In the genomic region with DNA sequence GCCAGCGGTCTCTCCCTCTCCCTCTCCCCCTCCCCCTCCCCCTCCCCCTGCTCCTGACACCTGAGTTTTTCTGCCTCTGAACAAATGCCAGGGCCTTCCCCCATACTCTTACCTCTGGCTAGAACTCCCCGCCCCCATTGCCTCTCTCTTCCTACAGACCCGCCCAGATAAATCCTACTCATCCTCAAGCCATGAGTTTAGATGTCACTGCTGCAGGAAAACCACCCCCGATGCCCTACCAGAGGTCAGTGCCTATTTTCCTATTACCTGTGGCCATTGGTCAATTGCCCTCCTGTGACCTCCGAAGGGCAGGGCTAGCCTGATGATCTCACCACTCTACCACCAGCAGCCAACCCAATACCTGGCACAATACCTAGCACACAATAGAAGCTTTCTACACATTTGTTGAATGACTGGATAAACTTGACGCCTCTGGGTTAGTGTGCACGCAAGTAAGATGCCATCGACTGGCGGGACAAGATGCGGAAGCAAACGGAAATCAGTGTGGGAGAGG, we compare ENCODE assay signal across 25 cellular contexts. TPM values are rescaled to one million over a fixed set of nuclear protein-coding genes. Genes with fewer than 3 reads are reported as not detected.
DNase-seq lines count a peak whose midpoint lies in the region; ATAC-seq, FAIRE-seq and TF ChIP-seq lines count a peak whose summit lies in the region.
"Had no signal": no experiment of that assay in that cellular context is flagged by ENCODE, and none has a peak within 500 bp of the region (broad histone marks: within the 10 kb centered on the region; RNA-seq: fewer than 3 reads in every experiment).

No MANE protein-coding gene starts in this region.

- H3K4me3 ChIP-seq in right atrium auricular region: no peak overlapping the region
- H3K4me3 ChIP-seq in heart right ventricle: no peak overlapping the region
- H3K4me3 ChIP-seq in H1 (ENCODE audit: extremely low read depth in 1 of 4, insufficient read depth in 2 of 4, low read depth in 3 of 4, low read length in 4 of 4): no peak overlapping the region
- H3K4me3 ChIP-seq in vagina: no peak overlapping the region
- H3K4me3 ChIP-seq: A549; BLaER1 treated with 17β-estradiol and CSF1 and Interleukin-3, amounts not matched to agents 10 nM and 100 nM; GM12878 had no signal

- no peaks in the 10 kb centered on the region for H3K36me3 Mint-ChIP-seq in osteocyte (ENCODE audit: unreplicated experiment)
- peaks cover 2 to 5% (median 4%) of the 10 kb centered on the region in 3 experiments; a peak in 6 of 7 replicates for H3K36me3 Mint-ChIP-seq in H9 (ENCODE audit: insufficient read depth in 1 of 3, low read depth in 3 of 3)

- H3K9me3 ChIP-seq in right atrium auricular region (no peaks in the 10 kb centered on the region), heart right ventricle (peaks cover 0 to 13% (median 3%) of the 10 kb centered on the region in 11 donors), H1 (ENCODE audit: insufficient read depth in 2 of 2, low read depth in 1 of 2, low read length in 1 of 2) (no peaks in the 10 kb centered on the region), vagina (no peaks in the 10 kb centered on the region), H9 (ENCODE audit: control insufficient read depth, low read depth, low read length) (no peaks in the 10 kb centered on the region)
- H3K9me3 ChIP-seq: A549, Caco-2 had no signal

- H2BK12ac ChIP-seq in H1 (ENCODE audit: low read depth, low read length): no peak overlapping the region
- H2BK12ac ChIP-seq in H9 (ENCODE audit: insufficient read length, low read depth, low read length): no peak overlapping the region

- H3K14ac ChIP-seq in H1 (ENCODE audit: insufficient read length): no peak overlapping the region
- H3K14ac ChIP-seq in H9 (ENCODE audit: insufficient read depth, low read length): no peak overlapping the region

- no peak for FAIRE-seq in H1 (lab: Jason Lieb, UNC)
- no peak for FAIRE-seq in GM12892 (lab: Jason Lieb, UNC)
- FAIRE-seq: A549, D721Med, GM12878, GM19239 had no signal

- no peak overlapping the region; the same call in 1 of the 2 replicates for H4K8ac ChIP-seq in H1 (ENCODE audit: extremely low read depth, insufficient read depth, low read length)
- no peak overlapping the region for H4K8ac ChIP-seq in H9 (replicated peaks; ENCODE audit: insufficient read length, low read depth, low read length)

- H3K56ac ChIP-seq in H1 (replicated peaks; ENCODE audit: insufficient read length, low read depth, low read length) (no peak overlapping the region), H9 (ENCODE audit: insufficient read length, low read depth, low read length) (no peak overlapping the region)

- H4K91ac ChIP-seq in H1 (replicated peaks; ENCODE audit: insufficient read length, low read length): no peak overlapping the region
- H4K91ac ChIP-seq in H9 (ENCODE audit: insufficient read length, low read depth, low read length): no peak overlapping the region

- no peak overlapping the region for H3K27ac Mint-ChIP-seq in osteocyte (ENCODE audit: unreplicated experiment)
- no peak overlapping the region for H3K27ac Mint-ChIP-seq in H9
- H3K27ac Mint-ChIP-seq: B cell; CD4-positive, alpha-beta T cell; CD8-positive, alpha-beta T cell had no signal

- H2AK5ac ChIP-seq in H1 (ENCODE audit: low read depth, low read length): no peak overlapping the region
- H2AK5ac ChIP-seq in H9 (ENCODE audit: insufficient read length, low read length): no peak overlapping the region

- H3K4me1 Mint-ChIP-seq in osteocyte (ENCODE audit: unreplicated experiment): peaks cover 5% of the 10 kb centered on the region
- peaks cover 22 to 33% of the 10 kb centered on the region in 2 experiments for H3K4me1 Mint-ChIP-seq in H9
- H3K4me1 Mint-ChIP-seq: B cell had no signal

- TF ChIP-seq EP300 in H1 (IDR thresholded peaks at IDR 0.05; ENCODE audit: borderline replicate concordance in 1 of 2, low read depth in 2 of 2, low read length in 2 of 2): no peak

- 79 to 83% methylated on average over 11 of the region's 11 CpGs for WGBS in heart right ventricle, 2 donors
- 91% methylated on average over 10 of the region's 11 CpGs; no CpG with 5 or more reads in 1 of the 2 experiments for WGBS in H1 (ENCODE audit: extremely low coverage in 1 of 2, insufficient coverage in 1 of 2, insufficient read length in 1 of 2, insufficient replicate concordance in 2 of 2, low coverage in 1 of 2, low lambda C conversion rate in 2 of 2, missing lambda C conversion rate in 1 of 2), 2 experiments
- no CpG with 5 or more reads among the region's 11 CpGs for WGBS in H9 (ENCODE audit: extremely low coverage, insufficient read length, low lambda C conversion rate)

- H3K27ac ChIP-seq in right atrium auricular region (no peak overlapping the region), heart right ventricle (no peak overlapping the region), H1 (ENCODE audit: low read depth, low read length) (no peak overlapping the region), vagina (no peak overlapping the region), H9 (ENCODE audit: insufficient read length, low read depth, low read length) (no peak overlapping the region)
- H3K27ac ChIP-seq: 22Rv1; A549; BLaER1 treated with 17β-estradiol and CSF1 and Interleukin-3, amounts not matched to agents 10 nM and 100 nM; C4-2B had no signal

- H3K27me3 Mint-ChIP-seq in osteocyte (ENCODE audit: unreplicated experiment) (peaks cover 5% of the 10 kb centered on the region), H9 (ENCODE audit: low read depth) (peaks cover 63% of the 10 kb centered on the region)
- H3K27me3 Mint-ChIP-seq: B cell; CD4-positive, alpha-beta T cell had no signal

- TF ChIP-seq POLR2A in H1 (IDR thresholded peaks at IDR 0.05; ENCODE audit: control extremely low read depth in 1 of 2, low read depth in 2 of 2, low read length in 2 of 2) (no peak), vagina (IDR thresholded peaks at IDR 0.05) (no peak), GM12892 (IDR thresholded peaks at IDR 0.05; ENCODE audit: low read depth, low read length) (no peak)

- H3K9me3 Mint-ChIP-seq in osteocyte (ENCODE audit: unreplicated experiment) (peaks cover 4% of the 10 kb centered on the region), H9 (peaks cover 15 to 18% of the 10 kb centered on the region in 2 experiments)

- no peak overlapping the region for H2BK5ac ChIP-seq in H1 (ENCODE audit: low read depth, low read length)
- H2BK5ac ChIP-seq in H9 (ENCODE audit: insufficient read length, low read length): no peak overlapping the region

- H3K23ac ChIP-seq in H1 (ENCODE audit: insufficient read length): no peak overlapping the region
- H3K23ac ChIP-seq in H9 (ENCODE audit: insufficient read length, low read depth, low read length): no peak overlapping the region

- no peak overlapping the region for H2BK20ac ChIP-seq in H1 (ENCODE audit: low read length)
- no peak overlapping the region for H2BK20ac ChIP-seq in H9 (ENCODE audit: low read depth, low read length, poor library complexity, severe bottlenecking)

- DNase-seq in right atrium auricular region (ENCODE audit: low spot score) (peak; percentile 36), heart right ventricle (no peak), H1 (ENCODE audit: low read depth in 1 of 2, low spot score in 2 of 2) (no peak), osteocyte (ENCODE audit: extremely low spot score, unreplicated experiment) (peak; percentile 64), vagina (ENCODE audit: extremely low spot score in 2 of 2) (peak; percentile 70 to 72), EL (no peak), GM12892 (ENCODE audit: insufficient read length) (no peak), H9 (no peak)
- DNase-seq: AML-193; Caco-2; Calu3; CD4-positive, alpha-beta T cell; CD8-positive, alpha-beta T cell; DMS79 treated with DMSO at 0.1 percent for 48 hours; GDM1 had no signal

- H3K4me3 Mint-ChIP-seq in osteocyte (ENCODE audit: unreplicated experiment) (no peak overlapping the region), H9 (no peak overlapping the region)
- H3K4me3 Mint-ChIP-seq: B cell; CD4-positive, alpha-beta T cell; CD8-positive, alpha-beta T cell had no signal

- H3K79me2 ChIP-seq in H1 (ENCODE audit: control insufficient read depth in 1 of 2, insufficient read depth in 2 of 2, low read length in 2 of 2) (no peaks in the 10 kb centered on the region), H9 (ENCODE audit: insufficient read depth, low read length) (no peaks in the 10 kb centered on the region)

- H3K4me2 ChIP-seq in H1 (ENCODE audit: insufficient read depth in 1 of 2, low read depth in 2 of 2, low read length in 2 of 2) (no peak overlapping the region), H9 (ENCODE audit: insufficient read depth, insufficient read length, low read length) (no peak overlapping the region)
- H3K4me2 ChIP-seq: A549; BLaER1 treated with 17β-estradiol and CSF1 and Interleukin-3, amounts not matched to agents 10 nM and 100 nM had no signal

- no peak overlapping the region for H3T11ph ChIP-seq in H9 (ENCODE audit: low read length)

- H4K20me1 ChIP-seq in H1 (replicated peaks in 1 of 2; ENCODE audit: control insufficient read depth in 1 of 2, insufficient read depth in 2 of 2, low read length in 2 of 2) (peaks cover 2 to 4% of the 10 kb centered on the region in 2 experiments), H9 (ENCODE audit: control insufficient read depth, insufficient read depth, insufficient read length) (no peaks in the 10 kb centered on the region)

- TF ChIP-seq RAD21 in H1 (IDR thresholded peaks at IDR 0.05 in 1 of 2, conservative IDR thresholded peaks at IDR 0.05 in 1 of 2; ENCODE audit: low read depth in 2 of 2, low read length in 2 of 2): no peak

- no peak for ATAC-seq in heart right ventricle
- ATAC-seq: A549; CD8-positive, alpha-beta T cell had no signal

- H3K4ac ChIP-seq in H1 (replicated peaks; ENCODE audit: insufficient read length, low read depth, low read length) (no peak overlapping the region), H9 (ENCODE audit: low read depth, low read length) (no peak overlapping the region)

- H2BK120ac ChIP-seq in H1 (replicated peaks; ENCODE audit: low read depth, low read length): no peak overlapping the region
- no peak overlapping the region for H2BK120ac ChIP-seq in H9 (ENCODE audit: low read depth, low read length, poor library complexity, severe bottlenecking)

- H4K5ac ChIP-seq in H1 (ENCODE audit: insufficient read length, low read depth, low read length) (no peak overlapping the region), H9 (ENCODE audit: insufficient read length, low read depth, low read length) (no peak overlapping the region)

- peak overlapping the region; percentile 24; the same call in 1 of the 2 replicates for H3K18ac ChIP-seq in H1 (ENCODE audit: extremely low read depth, low read length)
- H3K18ac ChIP-seq in H9 (ENCODE audit: insufficient read length, low read depth, low read length): no peak overlapping the region

- H3K4me1 ChIP-seq in right atrium auricular region (no peaks in the 10 kb centered on the region), heart right ventricle (no peaks in the 10 kb centered on the region), H1 (replicated peaks in 1 of 4; ENCODE audit: control insufficient read depth in 3 of 4, insufficient read depth in 4 of 4, low read length in 3 of 4) (peaks cover 3 to 13% (median 10%) of the 10 kb centered on the region in 4 experiments), vagina (no peaks in the 10 kb centered on the region), H9 (ENCODE audit: insufficient read depth, low read length) (peaks cover 4% of the 10 kb centered on the region; the same call in 1 of the 2 replicates)
- H3K4me1 ChIP-seq: A549; BLaER1 treated with 17β-estradiol and CSF1 and Interleukin-3, amounts not matched to agents 10 nM and 100 nM; Caco-2 had no signal

- POLR2A ChIA-PET in H1 (lab: Charles Lee; ENCODE audit: partially characterized antibody): no interaction called here

- H3K79me1 ChIP-seq in H1 (ENCODE audit: low read depth, low read length) (no peaks in the 10 kb centered on the region), H9 (ENCODE audit: insufficient read depth, low read depth, low read length, poor library complexity, severe bottlenecking) (no peaks in the 10 kb centered on the region)

- H3K23me2 ChIP-seq in H1 (ENCODE audit: low read depth, low read length): peaks cover 5% of the 10 kb centered on the region; the same call in 1 of the 2 replicates
- H3K23me2 ChIP-seq in H9 (ENCODE audit: insufficient read length, low read depth, low read length, poor library complexity, severe bottlenecking): no peaks in the 10 kb centered on the region

- intact Hi-C loops in heart right ventricle (cut with DNase I): no loop called here
- intact Hi-C loops in vagina (cut with DNase I): no loop called here

- H2BK15ac ChIP-seq in H1 (ENCODE audit: low read length) (no peak overlapping the region), H9 (ENCODE audit: low read depth, low read length) (no peak overlapping the region)

- no peak for TF ChIP-seq CTCF in right atrium auricular region (IDR thresholded peaks at IDR 0.05)
- TF ChIP-seq CTCF in heart right ventricle (IDR thresholded peaks at IDR 0.05): no peak
- TF ChIP-seq CTCF in H1 (IDR thresholded peaks at IDR 0.05; ENCODE audit: control extremely low read depth in 1 of 3, insufficient read depth in 1 of 3, low read depth in 1 of 3, low read length in 3 of 3): no peak
- no peak for TF ChIP-seq CTCF in osteocyte (IDR thresholded peaks at IDR 0.05)
- TF ChIP-seq CTCF in vagina (IDR thresholded peaks at IDR 0.05): no peak
- no peak for TF ChIP-seq CTCF in H9 (conservative IDR thresholded peaks at IDR 0.05)

- CTCF ChIA-PET in H1 (lab: Charles Lee; ENCODE audit: partially characterized antibody): no interaction called here

- H3K9ac ChIP-seq in H1 (replicated peaks in 1 of 4; ENCODE audit: extremely low read depth in 1 of 4, low read depth in 3 of 4, low read length in 3 of 4) (no peak overlapping the region), H9 (ENCODE audit: extremely low read depth, insufficient read length, low read length) (no peak overlapping the region)
- H3K9ac ChIP-seq: BLaER1 treated with 17β-estradiol and CSF1 and Interleukin-3, amounts not matched to agents 10 nM and 100 nM had no signal

- H3K36me3 ChIP-seq in right atrium auricular region: no peaks in the 10 kb centered on the region
- H3K36me3 ChIP-seq in heart right ventricle: peaks cover 0 to 19% (median 0%) of the 10 kb centered on the region in 9 donors
- no peaks in the 10 kb centered on the region for H3K36me3 ChIP-seq in H1 (ENCODE audit: control insufficient read depth in 2 of 4, insufficient read depth in 4 of 4, low read length in 3 of 4)
- peaks cover 0 to 4% of the 10 kb centered on the region in 2 donors for H3K36me3 ChIP-seq in vagina

- H2AFZ ChIP-seq in H1 (ENCODE audit: low read length) (no peak overlapping the region), H9 (ENCODE audit: low read length) (no peak overlapping the region)

- H3K27me3 ChIP-seq in right atrium auricular region (no peaks in the 10 kb centered on the region), heart right ventricle (no peaks in the 10 kb centered on the region), H1 (replicated peaks in 1 of 4; ENCODE audit: control insufficient read depth in 3 of 4, extremely low read depth in 1 of 4, insufficient read depth in 3 of 4, low read length in 3 of 4) (peaks cover 3 to 10% (median 7%) of the 10 kb centered on the region in 4 experiments; a peak in 5 of 7 replicates), vagina (no peaks in the 10 kb centered on the region), H9 (ENCODE audit: insufficient read depth, low read length) (no peaks in the 10 kb centered on the region)
- H3K27me3 ChIP-seq: BLaER1 treated with 17β-estradiol and CSF1 and Interleukin-3, amounts not matched to agents 10 nM and 100 nM had no signal

RNA-seq across cellular contexts. Expression of a gene that starts 43.7 kb away (rescaled TPM):
- total RNA-seq in right atrium auricular region (1 to 10 TPM; 3.5 to 5.8 TPM), heart right ventricle (10 to 100 TPM in 2 of 10 donors, 1 to 10 TPM in 8; 3.2 to 10.9 (median 5.8) TPM), osteocyte (0.31 and 0.43 TPM in 2 replicates), vagina (7.9 TPM), H9 (2021) (0.57 and 0.79 TPM in 2 replicates)
- polyA plus RNA-seq in heart right ventricle (1 to 10 TPM; 3.1 to 3.8 TPM), H1 (2011; rRNA removed) (0.26 and 0.63 TPM in 2 replicates)
- 0.20 and 0.44 TPM in 2 replicates for total RNA-seq in H1 (2021; fragmentation: NEBNext Ultra II Directional; extraction: Animal tissue kit (Norgen Biotek cat#: 25700))
- polyA plus RNA-seq in H1 (2011; cell fraction: cytosol; rRNA removed): 0.16 TPM
- 0.50 TPM for polyA plus RNA-seq in H1 (2011; cell fraction: nucleus; rRNA removed)
- polyA plus RNA-seq in H1 (2012, experiment 1 of 2): 0.21 to 0.79 TPM (median 0.29 TPM) in 4 replicates
- polyA plus RNA-seq in H1 (2012, experiment 2 of 2): not detected
- 0.43 TPM for polyA plus RNA-seq in H1 (2013, experiment 1 of 2)
- 0.33 TPM for polyA plus RNA-seq in H1 (2013, experiment 2 of 2)
- polyA minus RNA-seq in H1 (2011; rRNA and poly(A)+ RNA removed): 0.32 and 0.38 TPM in 2 replicates
- not detected for polyA minus RNA-seq in H1 (2011; cell fraction: cytosol; rRNA and poly(A)+ RNA removed)
- 3.7 TPM for polyA minus RNA-seq in H1 (2011; cell fraction: nucleus; rRNA and poly(A)+ RNA removed)
- polyA plus RNA-seq in GM12892 (2012; ENCODE audit: missing spikeins): 3.6 TPM
- total RNA-seq: A172, G401 had no signal

Comparison
In these comparisons a context has a peak if more than half of its experiments do, and no peak if none do; other contexts are left out.
1. DNase-seq: peak in right atrium auricular region (single experiment), osteocyte (single experiment) and vagina (2 of 2); none in heart right ventricle (0 of 2), H1 (0 of 2), EL (single experiment), GM12892 (single experiment) and H9 (single experiment).